Comparison of ENCODE assay signal across 8 cellular contexts in the genomic region with DNA sequence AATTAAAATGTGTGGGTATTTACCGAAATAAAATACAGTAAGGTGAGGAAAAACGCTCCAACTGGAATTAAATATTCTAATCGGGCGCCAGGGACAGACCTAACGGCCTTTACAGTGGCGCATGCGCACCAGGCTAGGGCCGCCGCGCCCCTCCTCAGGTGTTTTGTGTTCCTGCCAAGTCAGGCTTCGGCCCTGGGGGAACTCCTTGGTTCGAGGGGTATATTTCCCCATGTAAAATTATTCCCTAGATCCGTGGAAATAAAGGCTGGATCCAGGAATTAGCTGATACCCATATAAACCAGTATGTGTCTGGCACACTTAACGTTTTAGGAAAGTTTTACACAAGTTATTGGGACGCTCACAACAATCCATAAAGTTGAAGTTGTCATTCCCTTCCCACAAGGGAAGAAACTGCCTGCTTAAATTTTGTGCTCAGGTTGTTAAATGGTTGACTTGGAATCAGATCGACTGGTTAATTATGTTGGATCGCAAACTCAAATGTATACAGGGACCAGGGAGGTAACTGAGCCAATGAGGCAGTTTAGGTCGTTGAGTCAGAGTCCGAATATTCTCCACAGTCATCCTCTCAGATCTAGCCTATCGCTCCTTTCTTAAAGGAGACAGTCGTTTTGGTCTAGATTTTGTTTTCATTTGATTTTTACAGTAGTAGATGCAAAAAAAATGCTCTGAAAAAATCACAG. TPM values are rescaled to one million over a fixed set of nuclear protein-coding genes. Genes with fewer than 3 reads are reported as not detected.
DNase-seq lines count a peak whose midpoint lies in the region; ATAC-seq and TF ChIP-seq lines count a peak whose summit lies in the region.

No MANE protein-coding gene starts in this region.

- intact Hi-C loops in naive thymus-derived CD4-positive, alpha-beta T cell (cut with micrococcal nuclease), result loop anchor here (1.0 to 10.0 kb wide), 13 partner anchors 27 to 1352 kb away; a partner anchor contains a TSS

- H3K9me3 Mint-ChIP-seq in activated T-helper 17 cell treated with anti-CD3 and anti-CD28 coated beads, Interleukin-2, amount 50 U/mL, for 72 hours, result no peaks in the 10 kb centered on the region
- H3K9me3 Mint-ChIP-seq in naive thymus-derived CD4-positive, alpha-beta T cell, result peaks cover 0 to 3% (median 0%) of the 10 kb centered on the region in 11 donors

- H3K9ac ChIP-seq in Karpas-422 (ENCODE audit: low read length), result peak overlapping the region; percentile 85
- peak overlapping the region; percentile 78 for H3K9ac ChIP-seq in fibroblast of lung (ENCODE audit: insufficient read depth, low read length)

- ATAC-seq in GM18517 (IDR thresholded peaks at IDR 0.05; ENCODE audit: unreplicated experiment) (peak; percentile 42), HG02623 (IDR thresholded peaks at IDR 0.05; ENCODE audit: unreplicated experiment) (no peak)
- peak; percentile 70 for ATAC-seq in activated T-helper 17 cell treated with anti-CD3 and anti-CD28 coated beads, Interleukin-2, amount 50 U/mL, for 72 hours (replicated peaks)
- peak; percentile 77 for ATAC-seq in naive thymus-derived CD4-positive, alpha-beta T cell

- H3K27ac Mint-ChIP-seq in activated T-helper 17 cell treated with anti-CD3 and anti-CD28 coated beads, Interleukin-2, amount 50 U/mL, for 72 hours, result no peak overlapping the region
- H3K27ac Mint-ChIP-seq in naive thymus-derived CD4-positive, alpha-beta T cell, result peak overlapping the region; percentile 97 to 100 (median 99)

- H3K27me3 Mint-ChIP-seq in activated T-helper 17 cell treated with anti-CD3 and anti-CD28 coated beads, Interleukin-2, amount 50 U/mL, for 72 hours, result no peaks in the 10 kb centered on the region
- H3K27me3 Mint-ChIP-seq in naive thymus-derived CD4-positive, alpha-beta T cell, result no peaks in the 10 kb centered on the region

- peak; percentile 94 for DNase-seq in Karpas-422
- DNase-seq in RPMI7951 (ENCODE audit: low read depth), result peak; percentile 60
- peak; percentile 41 to 72 for DNase-seq in fibroblast of lung (ENCODE audit: low read depth in 2 of 2)
- peak; percentile 62 to 86 (median 76) for DNase-seq in naive thymus-derived CD4-positive, alpha-beta T cell
- DNase-seq in stimulated activated CD8-positive, alpha-beta memory T cell treated with anti-CD3 and anti-CD28 coated beads, Interleukin-7, amount 100 ng/mL, for 48 hours (ENCODE audit: extremely low read depth in 1 of 2, low read depth in 1 of 2), result peak; percentile 46 to 62

- H3K79me2 ChIP-seq in Karpas-422 (ENCODE audit: low read length) (peaks cover 44% of the 10 kb centered on the region), fibroblast of lung (ENCODE audit: control insufficient read depth, insufficient read depth, low read length) (peaks cover 43% of the 10 kb centered on the region)

- peak overlapping the region; percentile 92 for H3K27ac ChIP-seq in Karpas-422 (ENCODE audit: low read length)
- H3K27ac ChIP-seq in fibroblast of lung (ENCODE audit: insufficient read depth, low read length), result peak overlapping the region; percentile 97
- H3K27ac ChIP-seq in naive thymus-derived CD4-positive, alpha-beta T cell (ENCODE audit: low read depth, low read length), result peak overlapping the region; percentile 81

- H3K9me2 ChIP-seq in Karpas-422 (replicated peaks; ENCODE audit: insufficient read depth, low read length), result no peaks in the 10 kb centered on the region

- peaks cover 37% of the 10 kb centered on the region for H3K36me3 Mint-ChIP-seq in activated T-helper 17 cell treated with anti-CD3 and anti-CD28 coated beads, Interleukin-2, amount 50 U/mL, for 72 hours (ENCODE audit: low read depth)
- H3K36me3 Mint-ChIP-seq in naive thymus-derived CD4-positive, alpha-beta T cell, result peaks cover 0 to 11% (median 4%) of the 10 kb centered on the region in 5 donors

- peak overlapping the region; percentile 100 for H2AFZ ChIP-seq in Karpas-422 (ENCODE audit: low read length)
- peak overlapping the region; percentile 100 for H2AFZ ChIP-seq in fibroblast of lung (ENCODE audit: low read length)

- H3K4me1 ChIP-seq in Karpas-422 (ENCODE audit: low read length) (peaks cover 20% of the 10 kb centered on the region), fibroblast of lung (ENCODE audit: control insufficient read depth, extremely low read depth, insufficient read depth, low read length) (peaks cover 2% of the 10 kb centered on the region)
- peaks cover 6 to 15% of the 10 kb centered on the region in 2 donors for H3K4me1 ChIP-seq in naive thymus-derived CD4-positive, alpha-beta T cell (ENCODE audit: control insufficient read depth in 2 of 2, insufficient read depth in 2 of 2, low read length in 2 of 2)

- H3K4me2 ChIP-seq in Karpas-422 (ENCODE audit: low read depth, low read length, poor library complexity, severe bottlenecking) (peak overlapping the region; percentile 90), fibroblast of lung (ENCODE audit: extremely low read depth, insufficient read depth, low read length) (peak overlapping the region; percentile 100)

- POLR2A ChIA-PET in naive thymus-derived CD4-positive, alpha-beta T cell (lab: Charles Lee), result interaction anchor here (0.7 to 1.4 kb wide), 5 partner anchors 15 to 64 kb away, joined by 3 to 5 read pairs (median 4); a partner anchor contains a TSS

- no peaks in the 10 kb centered on the region for H3K27me3 ChIP-seq in Karpas-422 (ENCODE audit: low read length)
- H3K27me3 ChIP-seq in fibroblast of lung (ENCODE audit: control insufficient read depth, insufficient read depth, low read length), result no peaks in the 10 kb centered on the region
- no peaks in the 10 kb centered on the region for H3K27me3 ChIP-seq in naive thymus-derived CD4-positive, alpha-beta T cell (ENCODE audit: control insufficient read depth in 2 of 2, insufficient read depth in 2 of 2, low read length in 2 of 2)

- H3K9me3 ChIP-seq in Karpas-422 (ENCODE audit: low read length) (no peaks in the 10 kb centered on the region), fibroblast of lung (ENCODE audit: control insufficient read depth, insufficient read depth, low read depth, low read length) (no peaks in the 10 kb centered on the region)
- H3K9me3 ChIP-seq in naive thymus-derived CD4-positive, alpha-beta T cell (ENCODE audit: control insufficient read depth in 2 of 3, low read length in 3 of 3), result no peaks in the 10 kb centered on the region

- H4K20me1 ChIP-seq in Karpas-422 (ENCODE audit: insufficient read depth, low read depth, low read length), result 0 out of 2 replicates have a peak, but pooled peaks cover 6% of the 10 kb centered on the region
- H4K20me1 ChIP-seq in fibroblast of lung (ENCODE audit: control insufficient read depth, extremely low read depth, insufficient read depth, low read length), result no peaks in the 10 kb centered on the region

- peak overlapping the region; percentile 99 for H3K4me3 Mint-ChIP-seq in activated T-helper 17 cell treated with anti-CD3 and anti-CD28 coated beads, Interleukin-2, amount 50 U/mL, for 72 hours
- peak overlapping the region in 9 of 10 donors; percentile 96 to 100 (median 98) for H3K4me3 Mint-ChIP-seq in naive thymus-derived CD4-positive, alpha-beta T cell

- CTCF ChIA-PET in naive thymus-derived CD4-positive, alpha-beta T cell (lab: Charles Lee), result interaction anchor here (0.9 to 1.0 kb wide), 2 partner anchors 18 to 27 kb away, joined by 4 to 6 read pairs; no protein-coding TSS in a partner anchor

- H3K36me3 ChIP-seq in Karpas-422 (ENCODE audit: insufficient read depth, low read length), result peaks cover 12% of the 10 kb centered on the region
- peaks cover 5% of the 10 kb centered on the region for H3K36me3 ChIP-seq in fibroblast of lung (ENCODE audit: control insufficient read depth, insufficient read depth, low read length)
- H3K36me3 ChIP-seq in naive thymus-derived CD4-positive, alpha-beta T cell (ENCODE audit: control insufficient read depth in 2 of 3, insufficient read depth in 3 of 3, low read length in 3 of 3), result peaks cover 0 to 11% (median 0%) of the 10 kb centered on the region in 3 experiments

- H3K4me1 Mint-ChIP-seq in activated T-helper 17 cell treated with anti-CD3 and anti-CD28 coated beads, Interleukin-2, amount 50 U/mL, for 72 hours, result peaks cover 9% of the 10 kb centered on the region
- peaks cover 15 to 46% (median 29%) of the 10 kb centered on the region in 7 donors for H3K4me1 Mint-ChIP-seq in naive thymus-derived CD4-positive, alpha-beta T cell

- H3K4me3 ChIP-seq in Karpas-422 (ENCODE audit: low read length) (peak overlapping the region; percentile 93), fibroblast of lung (replicated peaks in 1 of 4; ENCODE audit: control extremely low read depth in 1 of 4, insufficient read depth in 1 of 4, low read depth in 3 of 4, low read length in 4 of 4) (peak overlapping the region; percentile 81 to 100 (median 94))
- H3K4me3 ChIP-seq in naive thymus-derived CD4-positive, alpha-beta T cell (ENCODE audit: low read length), result peak overlapping the region; percentile 99

- TF ChIP-seq CTCF in fibroblast of lung (conservative IDR thresholded peaks at IDR 0.05 in 1 of 2, IDR thresholded peaks at IDR 0.05 in 1 of 2; ENCODE audit: low read depth in 1 of 2, low read length in 2 of 2), result no peak

RNA-seq across cellular contexts. Expression of a gene that starts 0.6 kb away (rescaled TPM):
- 42.3 and 62.1 TPM in 2 replicates for total RNA-seq in Karpas-422 (2014; rRNA removed; shearing (Covaris generic); ENCODE audit: low replicate concordance)
- 40.0 and 45.3 TPM in 2 replicates for total RNA-seq in RPMI7951 (2014; rRNA removed; shearing (Covaris generic))
- total RNA-seq in activated T-helper 17 cell treated with anti-CD3 and anti-CD28 coated beads, Interleukin-2, amount 50 U/mL, for 72 hours, result 10 to 100 TPM; 41.7 to 78.3 TPM
- total RNA-seq in fibroblast of lung, result 44.9 and 49.5 TPM in 2 replicates
- polyA plus RNA-seq in fibroblast of lung, result 48.7 and 55.2 TPM in 2 replicates
- 28.6 and 34.7 TPM in 2 replicates for polyA plus RNA-seq in fibroblast of lung (2012)
- 11.7 and 23.3 TPM in 2 replicates for polyA minus RNA-seq in fibroblast of lung (ENCODE audit: low replicate concordance)
- total RNA-seq in naive thymus-derived CD4-positive, alpha-beta T cell, result 10 to 100 TPM; 40.9 to 71.7 (median 59.7) TPM
- 10 to 100 TPM; 26.6 to 28.3 TPM for polyA plus RNA-seq in naive thymus-derived CD4-positive, alpha-beta T cell

RNA-seq across cellular contexts. Expression of a gene that starts 46.0 kb away (rescaled TPM):
- 240 and 483 TPM in 2 replicates for total RNA-seq in Karpas-422 (2014; rRNA removed; shearing (Covaris generic); ENCODE audit: low replicate concordance)
- 501 and 524 TPM in 2 replicates for total RNA-seq in RPMI7951 (2014; rRNA removed; shearing (Covaris generic))
- 100 to 1,000 TPM; 259 to 325 TPM for total RNA-seq in activated T-helper 17 cell treated with anti-CD3 and anti-CD28 coated beads, Interleukin-2, amount 50 U/mL, for 72 hours
- total RNA-seq in fibroblast of lung, result 136 and 169 TPM in 2 replicates
- polyA plus RNA-seq in fibroblast of lung, result 81.1 and 87.4 TPM in 2 replicates
- polyA plus RNA-seq in fibroblast of lung (2012), result 365 and 428 TPM in 2 replicates
- polyA minus RNA-seq in fibroblast of lung (ENCODE audit: low replicate concordance), result 8.5 and 11.5 TPM in 2 replicates
- 100 to 1,000 TPM; 166 to 381 (median 187) TPM for total RNA-seq in naive thymus-derived CD4-positive, alpha-beta T cell
- polyA plus RNA-seq in naive thymus-derived CD4-positive, alpha-beta T cell, result 100 to 1,000 TPM; 559 to 643 TPM
